1 cellular context compared by ENCODE assay signal in genomic region chr14:81301813-81302212, GRCh38.
TF ChIP-seq lines count a peak whose summit lies in the region.

No MANE protein-coding gene starts in this region.

TF ChIP-seq in HepG2, 621 proteins besides CTCF, POLR2A, EP300 and RAD21:
- TF ChIP-seq ZSCAN21 (CRISPR knock-in tag; IDR thresholded peaks at IDR 0.05; ENCODE audit: borderline replicate concordance) = no peak
- no peak for TF ChIP-seq NFYB (CRISPR knock-in tag; IDR thresholded peaks at IDR 0.05)
